20 cellular contexts compared by ENCODE assay signal in the genomic region with DNA sequence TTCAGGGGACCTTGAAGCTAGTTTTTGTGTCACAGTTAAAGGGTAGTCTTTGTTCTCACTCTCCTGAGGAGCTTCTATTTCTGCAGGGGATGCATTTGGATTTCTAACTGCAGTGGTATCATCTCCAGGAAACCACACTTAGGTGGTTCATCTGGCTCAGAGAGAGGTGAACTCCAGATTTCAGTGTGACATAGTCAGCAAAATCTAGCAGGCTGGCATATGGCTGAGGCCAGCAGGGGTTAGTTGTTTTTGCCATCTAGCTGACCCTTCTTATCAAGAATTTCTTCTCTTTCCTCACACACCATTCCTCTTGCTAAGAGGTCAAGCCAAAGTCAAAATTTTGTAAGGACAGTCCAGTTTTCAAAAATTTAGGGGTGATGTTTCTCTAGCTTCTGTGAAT.
DNase-seq lines count a peak whose midpoint lies in the region; ATAC-seq and TF ChIP-seq lines count a peak whose summit lies in the region.
"Had no signal": no experiment of that assay in that cellular context is flagged by ENCODE, and none has a peak within 500 bp of the region (broad histone marks: within the 10 kb centered on the region; RNA-seq: fewer than 3 reads in every experiment).

No MANE protein-coding gene starts in this region.

- DNase-seq in cardiac muscle cell (ENCODE audit: low read depth in 1 of 2, low spot score in 1 of 2) (peak in 1 of 2 donors; percentile 9), left ventricle myocardium inferior (no peak), RPMI8226 (peak; percentile 8)
- no peak for DNase-seq in stimulated activated CD4-positive, alpha-beta T cell treated with anti-CD3 and anti-CD28 coated beads, Interleukin-1b, Interleukin-23, amount 100 ng/mL, for 48 hours
- DNase-seq: Calu3; CD4-positive, alpha-beta T cell; CD8-positive, alpha-beta memory T cell; DMS53; DMS79 treated with DMSO at 0.1 percent for 48 hours; GOT3; HFFc6 had no signal

- H3K4me1 ChIP-seq in cardiac muscle cell (ENCODE audit: low read depth) (peaks cover 34% of the 10 kb centered on the region), left ventricle myocardium inferior (peaks cover 7% of the 10 kb centered on the region), iPS-15b (ENCODE audit: control insufficient read depth, insufficient read depth, low read length) (no peaks in the 10 kb centered on the region)
- H3K4me1 ChIP-seq: BLaER1, HAP-1 had no signal

- intact Hi-C loops in left ventricle myocardium inferior (cut with micrococcal nuclease), result no loop called here

- H3K36me3 Mint-ChIP-seq in nephron (ENCODE audit: low read depth), result no peaks in the 10 kb centered on the region
- H3K36me3 Mint-ChIP-seq: CD8-positive, alpha-beta memory T cell had no signal

- peaks cover 21% of the 10 kb centered on the region for H3K4me1 Mint-ChIP-seq in nephron
- H3K4me1 Mint-ChIP-seq: B cell; CD8-positive, alpha-beta memory T cell had no signal

- H3K27ac Mint-ChIP-seq in nephron, result peak overlapping the region in 2 of 3 experiments; percentile 27 to 32
- H3K27ac Mint-ChIP-seq: B cell; CD4-positive, alpha-beta T cell; CD8-positive, alpha-beta memory T cell; HFFc6 had no signal

- peak overlapping the region; percentile 3 for H3K9ac ChIP-seq in iPS-15b (ENCODE audit: low read depth, low read length)
- H3K9ac ChIP-seq: BLaER1 had no signal

- H3K4me3 ChIP-seq in cardiac muscle cell, result no peak overlapping the region
- no peak overlapping the region for H3K4me3 ChIP-seq in left ventricle myocardium inferior
- no peak overlapping the region for H3K4me3 ChIP-seq in iPS-15b (ENCODE audit: low read depth, low read length)
- H3K4me3 ChIP-seq: BLaER1, HAP-1 had no signal

- TF ChIP-seq CTCF in cardiac muscle cell (IDR thresholded peaks at IDR 0.05; ENCODE audit: low read depth, low read length) (no peak), left ventricle myocardium inferior (IDR thresholded peaks at IDR 0.05; ENCODE audit: borderline replicate concordance) (no peak), nephron (IDR thresholded peaks at IDR 0.05; ENCODE audit: unreplicated experiment in 3 of 3) (no peak)

- ATAC-seq in GM18519 (IDR thresholded peaks at IDR 0.05; ENCODE audit: low FRiP score, unreplicated experiment), result no peak
- ATAC-seq in GM21717 (IDR thresholded peaks at IDR 0.05; ENCODE audit: unreplicated experiment), result no peak

- H3K36me3 ChIP-seq in cardiac muscle cell (no peaks in the 10 kb centered on the region), left ventricle myocardium inferior (no peaks in the 10 kb centered on the region), iPS-15b (ENCODE audit: control insufficient read depth, insufficient read depth, low read length) (no peaks in the 10 kb centered on the region)
- H3K36me3 ChIP-seq: BLaER1, HAP-1 had no signal

- H3K27me3 Mint-ChIP-seq in nephron (ENCODE audit: low read depth), result no peaks in the 10 kb centered on the region

- H3K4me3 Mint-ChIP-seq in nephron, result no peak overlapping the region
- H3K4me3 Mint-ChIP-seq: B cell; CD4-positive, alpha-beta T cell; CD8-positive, alpha-beta memory T cell; HFFc6 had no signal

- H3K27ac ChIP-seq in cardiac muscle cell (peak overlapping the region; percentile 18), left ventricle myocardium inferior (replicated peaks) (no peak overlapping the region)
- H3K27ac ChIP-seq: 22Rv1, BLaER1, C4-2B had no signal

- H3K9me3 ChIP-seq in cardiac muscle cell (ENCODE audit: low read depth) (no peaks in the 10 kb centered on the region), left ventricle myocardium inferior (replicated peaks) (no peaks in the 10 kb centered on the region), iPS-15b (ENCODE audit: control insufficient read depth, insufficient read depth, low read length) (no peaks in the 10 kb centered on the region)
- H3K9me3 ChIP-seq: BLaER1, HAP-1 had no signal

- H3K27me3 ChIP-seq in cardiac muscle cell (no peaks in the 10 kb centered on the region), left ventricle myocardium inferior (ENCODE audit: low read depth) (no peaks in the 10 kb centered on the region), iPS-15b (ENCODE audit: control insufficient read depth, insufficient read depth, low read length) (no peaks in the 10 kb centered on the region)
- H3K27me3 ChIP-seq: BLaER1 had no signal

- no peaks in the 10 kb centered on the region for H3K9me3 Mint-ChIP-seq in nephron
- H3K9me3 Mint-ChIP-seq: CD4-positive, alpha-beta T cell; CD8-positive, alpha-beta memory T cell; HFFc6 had no signal
